ENCODE assay signal across 2 cellular contexts in genomic region chr6:44446626-44447297, GRCh38.
TF ChIP-seq lines count a peak whose summit lies in the region.

No MANE protein-coding gene starts in this region.

TF ChIP-seq in HEK293, 187 proteins besides CTCF, POLR2A, EP300 and RAD21 (continued from another document and continues in another):
- no peak for TF ChIP-seq ZNF221 (tag by site-specific recombination; IDR thresholded peaks at IDR 0.05; ENCODE audit: borderline replicate concordance)
- TF ChIP-seq, protein P1, sequence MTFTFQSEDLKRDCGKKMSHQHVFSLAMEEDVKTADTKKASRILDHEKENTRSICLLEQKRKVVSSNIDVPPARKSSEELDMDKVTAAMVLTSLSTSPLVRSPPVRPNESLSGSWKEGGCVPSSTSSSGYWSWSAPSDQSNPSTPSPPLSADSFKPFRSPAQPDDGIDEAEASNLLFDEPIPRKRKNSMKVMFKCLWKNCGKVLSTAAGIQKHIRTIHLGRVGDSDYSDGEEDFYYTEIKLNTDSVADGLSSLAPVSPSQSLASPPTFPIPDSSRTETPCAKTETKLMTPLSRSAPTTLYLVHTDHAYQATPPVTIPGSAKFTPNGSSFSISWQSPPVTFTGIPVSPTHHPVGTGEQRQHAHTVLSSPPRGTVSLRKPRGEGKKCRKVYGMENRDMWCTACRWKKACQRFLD (tag by site-specific recombination; IDR thresholded peaks at IDR 0.05) = no peak
- no peak for TF ChIP-seq ZNF274 (IDR thresholded peaks at IDR 0.05; ENCODE audit: low read length)
- no peak for TF ChIP-seq ZNF274 (tag by site-specific recombination; IDR thresholded peaks at IDR 0.05; ENCODE audit: borderline replicate concordance)
- peak; percentile 20; the same call in 1 of the 2 replicates for TF ChIP-seq SP2 (tag by site-specific recombination; IDR thresholded peaks at IDR 0.05)
- TF ChIP-seq GLI2 (tag by site-specific recombination; IDR thresholded peaks at IDR 0.05; ENCODE audit: borderline replicate concordance, low read depth) = peak; percentile 79
- no peak for TF ChIP-seq ZNF792 (tag by site-specific recombination; IDR thresholded peaks at IDR 0.05)
- TF ChIP-seq, protein P2, sequence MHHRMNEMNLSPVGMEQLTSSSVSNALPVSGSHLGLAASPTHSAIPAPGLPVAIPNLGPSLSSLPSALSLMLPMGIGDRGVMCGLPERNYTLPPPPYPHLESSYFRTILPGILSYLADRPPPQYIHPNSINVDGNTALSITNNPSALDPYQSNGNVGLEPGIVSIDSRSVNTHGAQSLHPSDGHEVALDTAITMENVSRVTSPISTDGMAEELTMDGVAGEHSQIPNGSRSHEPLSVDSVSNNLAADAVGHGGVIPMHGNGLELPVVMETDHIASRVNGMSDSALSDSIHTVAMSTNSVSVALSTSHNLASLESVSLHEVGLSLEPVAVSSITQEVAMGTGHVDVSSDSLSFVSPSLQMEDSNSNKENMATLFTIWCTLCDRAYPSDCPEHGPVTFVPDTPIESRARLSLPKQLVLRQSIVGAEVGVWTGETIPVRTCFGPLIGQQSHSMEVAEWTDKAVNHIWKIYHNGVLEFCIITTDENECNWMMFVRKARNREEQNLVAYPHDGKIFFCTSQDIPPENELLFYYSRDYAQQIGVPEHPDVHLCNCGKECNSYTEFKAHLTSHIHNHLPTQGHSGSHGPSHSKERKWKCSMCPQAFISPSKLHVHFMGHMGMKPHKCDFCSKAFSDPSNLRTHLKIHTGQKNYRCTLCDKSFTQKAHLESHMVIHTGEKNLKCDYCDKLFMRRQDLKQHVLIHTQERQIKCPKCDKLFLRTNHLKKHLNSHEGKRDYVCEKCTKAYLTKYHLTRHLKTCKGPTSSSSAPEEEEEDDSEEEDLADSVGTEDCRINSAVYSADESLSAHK (tag by site-specific recombination; IDR thresholded peaks at IDR 0.05) = peak; percentile 63; the same call in 1 of the 2 replicates
- TF ChIP-seq, protein P3, sequence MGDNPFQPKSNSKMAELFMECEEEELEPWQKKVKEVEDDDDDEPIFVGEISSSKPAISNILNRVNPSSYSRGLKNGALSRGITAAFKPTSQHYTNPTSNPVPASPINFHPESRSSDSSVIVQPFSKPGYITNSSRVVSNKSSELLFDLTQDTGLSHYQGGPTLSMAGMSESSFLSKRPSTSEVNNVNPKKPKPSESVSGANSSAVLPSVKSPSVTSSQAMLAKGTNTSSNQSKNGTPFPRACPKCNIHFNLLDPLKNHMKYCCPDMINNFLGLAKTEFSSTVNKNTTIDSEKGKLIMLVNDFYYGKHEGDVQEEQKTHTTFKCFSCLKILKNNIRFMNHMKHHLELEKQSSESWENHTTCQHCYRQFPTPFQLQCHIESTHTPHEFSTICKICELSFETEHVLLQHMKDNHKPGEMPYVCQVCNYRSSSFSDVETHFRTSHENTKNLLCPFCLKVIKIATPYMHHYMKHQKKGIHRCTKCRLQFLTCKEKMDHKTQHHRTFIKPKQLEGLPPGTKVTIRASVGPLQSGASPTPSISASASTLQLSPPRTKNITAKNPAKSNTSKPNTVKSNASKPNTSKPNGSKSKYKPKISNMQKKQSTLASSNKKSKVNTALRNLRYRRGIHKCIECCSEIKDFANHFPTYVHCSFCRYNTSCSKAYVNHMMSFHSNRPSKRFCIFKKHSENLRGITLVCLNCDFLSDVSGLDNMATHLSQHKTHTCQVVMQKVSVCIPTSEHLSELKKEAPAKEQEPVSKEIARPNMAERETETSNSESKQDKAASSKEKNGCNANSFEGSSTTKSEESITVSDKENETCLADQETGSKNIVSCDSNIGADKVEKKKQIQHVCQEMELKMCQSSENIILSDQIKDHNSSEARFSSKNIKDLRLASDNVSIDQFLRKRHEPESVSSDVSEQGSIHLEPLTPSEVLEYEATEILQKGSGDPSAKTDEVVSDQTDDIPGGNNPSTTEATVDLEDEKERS (tag by site-specific recombination; IDR thresholded peaks at IDR 0.05) = no peak
- 0 out of 2 replicates have a peak, but pooled peaks have one; percentile 24 for TF ChIP-seq ZNF624 (tag by site-specific recombination; IDR thresholded peaks at IDR 0.05)
- no peak for TF ChIP-seq ZNF677 (tag by site-specific recombination; IDR thresholded peaks at IDR 0.05)
- peak; percentile 79 for TF ChIP-seq FEZF1 (tag by site-specific recombination; IDR thresholded peaks at IDR 0.05)
- TF ChIP-seq ZSCAN30 (tag by site-specific recombination; IDR thresholded peaks at IDR 0.05) = peak; percentile 85
- TF ChIP-seq KLF8 (tag by site-specific recombination; IDR thresholded peaks at IDR 0.05) = peak; percentile 70; the same call in 1 of the 2 replicates
- TF ChIP-seq, protein P4, sequence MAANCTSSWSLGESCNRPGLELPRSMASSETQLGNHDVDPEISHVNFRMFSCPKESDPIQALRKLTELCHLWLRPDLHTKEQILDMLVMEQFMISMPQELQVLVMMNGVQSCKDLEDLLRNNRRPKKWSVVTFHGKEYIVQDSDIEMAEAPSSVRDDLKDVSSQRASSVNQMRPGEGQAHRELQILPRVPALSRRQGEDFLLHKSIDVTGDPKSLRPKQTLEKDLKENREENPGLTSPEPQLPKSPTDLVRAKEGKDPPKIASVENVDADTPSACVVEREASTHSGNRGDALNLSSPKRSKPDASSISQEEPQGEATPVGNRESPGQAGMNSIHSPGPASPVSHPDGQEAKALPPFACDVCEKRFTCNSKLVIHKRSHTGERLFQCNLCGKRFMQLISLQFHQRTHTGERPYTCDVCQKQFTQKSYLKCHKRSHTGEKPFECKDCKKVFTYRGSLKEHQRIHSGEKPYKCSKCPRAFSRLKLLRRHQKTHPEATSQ (tag by site-specific recombination; IDR thresholded peaks at IDR 0.05) = no peak; the same call in 1 of the 2 replicates
- TF ChIP-seq, protein P5, sequence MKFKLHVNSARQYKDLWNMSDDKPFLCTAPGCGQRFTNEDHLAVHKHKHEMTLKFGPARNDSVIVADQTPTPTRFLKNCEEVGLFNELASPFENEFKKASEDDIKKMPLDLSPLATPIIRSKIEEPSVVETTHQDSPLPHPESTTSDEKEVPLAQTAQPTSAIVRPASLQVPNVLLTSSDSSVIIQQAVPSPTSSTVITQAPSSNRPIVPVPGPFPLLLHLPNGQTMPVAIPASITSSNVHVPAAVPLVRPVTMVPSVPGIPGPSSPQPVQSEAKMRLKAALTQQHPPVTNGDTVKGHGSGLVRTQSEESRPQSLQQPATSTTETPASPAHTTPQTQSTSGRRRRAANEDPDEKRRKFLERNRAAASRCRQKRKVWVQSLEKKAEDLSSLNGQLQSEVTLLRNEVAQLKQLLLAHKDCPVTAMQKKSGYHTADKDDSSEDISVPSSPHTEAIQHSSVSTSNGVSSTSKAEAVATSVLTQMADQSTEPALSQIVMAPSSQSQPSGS (tag by site-specific recombination; IDR thresholded peaks at IDR 0.05; ENCODE audit: low read depth) = no peak
- TF ChIP-seq ZNF324 (tag by site-specific recombination; IDR thresholded peaks at IDR 0.05) = no peak
- TF ChIP-seq IKZF3 (tag by site-specific recombination; IDR thresholded peaks at IDR 0.05) = peak; percentile 62; the same call in 1 of the 2 replicates
- 0 out of 2 replicates have a peak, but pooled peaks have one; percentile 63 for TF ChIP-seq ZSCAN23 (tag by site-specific recombination; IDR thresholded peaks at IDR 0.05)
- peak; percentile 87 for TF ChIP-seq OSR2 (tag by site-specific recombination; IDR thresholded peaks at IDR 0.05)
- TF ChIP-seq KLF16 (tag by site-specific recombination; IDR thresholded peaks at IDR 0.05) = 0 out of 2 replicates have a peak, but pooled peaks have one; percentile 32

TF ChIP-seq in SK-N-SH, 30 proteins besides CTCF, POLR2A, EP300 and RAD21 (continued from another document):
- TF ChIP-seq, protein P6, sequence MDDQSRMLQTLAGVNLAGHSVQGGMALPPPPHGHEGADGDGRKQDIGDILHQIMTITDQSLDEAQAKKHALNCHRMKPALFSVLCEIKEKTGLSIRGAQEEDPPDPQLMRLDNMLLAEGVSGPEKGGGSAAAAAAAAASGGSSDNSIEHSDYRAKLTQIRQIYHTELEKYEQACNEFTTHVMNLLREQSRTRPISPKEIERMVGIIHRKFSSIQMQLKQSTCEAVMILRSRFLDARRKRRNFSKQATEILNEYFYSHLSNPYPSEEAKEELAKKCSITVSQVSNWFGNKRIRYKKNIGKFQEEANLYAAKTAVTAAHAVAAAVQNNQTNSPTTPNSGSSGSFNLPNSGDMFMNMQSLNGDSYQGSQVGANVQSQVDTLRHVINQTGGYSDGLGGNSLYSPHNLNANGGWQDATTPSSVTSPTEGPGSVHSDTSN (IDR thresholded peaks at IDR 0.05) = peak; percentile 80
- TF ChIP-seq FOSL2 (IDR thresholded peaks at IDR 0.05; ENCODE audit: borderline replicate concordance, low read depth) = peak; percentile 21; the same call in 1 of the 2 replicates
- TF ChIP-seq FOXM1 (IDR thresholded peaks at IDR 0.05; ENCODE audit: low read depth) = 0 out of 2 replicates have a peak, but pooled peaks have one; percentile 18
